Comparison of ENCODE assay signal across 10 cellular contexts in the genomic region with DNA sequence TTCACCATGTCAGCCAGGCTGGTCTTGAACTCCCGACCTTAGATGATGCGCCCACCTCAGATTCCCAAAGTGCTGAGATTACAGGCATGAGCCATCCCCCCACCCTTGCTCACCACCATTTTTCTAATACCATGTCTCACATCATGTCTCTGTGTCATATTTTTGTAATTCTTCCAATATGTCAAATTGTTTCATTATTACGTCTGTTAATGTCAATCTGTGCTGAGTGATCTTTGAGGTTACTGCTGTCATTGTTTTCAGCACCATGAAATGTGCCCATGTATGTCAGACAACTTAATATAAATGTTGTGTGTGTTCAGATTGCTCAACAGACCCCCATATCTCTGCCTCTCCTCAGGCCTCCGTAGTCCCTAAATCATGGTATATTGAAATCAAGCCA.
"Had no signal": no experiment of that assay in that cellular context is flagged by ENCODE, and none has a peak within 500 bp of the region (broad histone marks: within the 10 kb centered on the region; RNA-seq: fewer than 3 reads in every experiment).

No MANE protein-coding gene starts in this region.

- ATAC-seq: activated CD4-positive, alpha-beta T cell treated with anti-CD3 and anti-CD28 coated beads for 36 hours; activated CD4-positive, CD25-positive, alpha-beta regulatory T cell treated with anti-CD3 and anti-CD28 coated beads, Interleukin-2, amount 50 U/mL, for 24 hours; activated CD8-positive, alpha-beta memory T cell treated with anti-CD3 and anti-CD28 coated beads, Interleukin-2, amount 10 ng/mL, durations not matched to agents 7 days and 5 days; activated CD8-positive, alpha-beta T cell treated with anti-CD3 and anti-CD28 coated beads for 36 hours; activated CD8-positive, alpha-beta T cell treated with anti-CD3 and anti-CD28 coated beads, Interleukin-2, amount 10 ng/mL, durations not matched to agents 7 days and 5 days; T-cell; T-helper 17 cell; WTC11 had no signal

- H3K36me3 ChIP-seq: WERI-Rb-1 had no signal

- H3K27ac ChIP-seq: VCaP, WERI-Rb-1 had no signal
